In the genomic region with DNA sequence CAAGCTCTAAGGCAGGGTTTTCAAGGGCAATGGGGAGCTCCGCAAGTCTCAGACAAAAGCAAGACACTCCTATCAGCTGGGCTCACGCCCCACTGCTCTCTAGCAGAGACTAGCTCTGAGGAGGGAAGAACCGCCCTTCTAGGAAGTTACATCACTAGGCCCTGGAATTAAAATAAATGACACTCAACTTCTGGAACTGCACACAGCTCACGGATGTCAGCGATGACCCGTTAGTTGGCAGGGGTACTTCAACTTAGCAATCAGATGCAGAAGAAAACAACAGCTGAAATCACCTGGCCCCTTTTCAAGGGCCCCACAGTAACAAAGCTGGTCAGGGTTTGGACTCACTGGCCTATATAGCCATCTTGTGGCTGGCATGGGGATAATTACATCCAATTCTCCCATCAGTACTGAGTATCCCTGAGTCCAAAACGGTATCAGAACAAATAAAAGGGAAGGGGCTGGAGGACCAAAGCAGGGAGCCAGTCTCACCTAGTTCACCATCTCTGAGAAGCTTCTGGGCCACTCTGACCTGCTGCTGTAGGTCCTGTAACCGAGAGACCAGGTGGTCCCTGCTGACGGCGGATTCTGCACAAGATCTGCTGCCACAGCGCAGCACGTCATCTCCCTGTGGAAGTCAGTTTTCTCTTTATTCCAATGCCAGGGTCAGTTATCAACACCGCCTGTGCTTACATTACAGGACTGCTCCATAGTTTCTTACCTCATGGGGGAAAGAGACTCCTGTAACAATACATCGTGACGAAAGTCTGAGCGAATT, we compare ENCODE assay signal across 8 cellular contexts. TPM values are rescaled to one million over a fixed set of nuclear protein-coding genes. Genes with fewer than 3 reads are reported as not detected.
A peak's percentile ranks its signal among the peaks of the same experiment; 100 is the strongest.
DNase-seq lines count a peak whose midpoint lies in the region; ATAC-seq and TF ChIP-seq lines count a peak whose summit lies in the region.

No MANE protein-coding gene starts in this region.

- H3K36me3 ChIP-seq in DOHH2 (ENCODE audit: control insufficient read depth, low read length) (peaks cover 71% of the 10 kb centered on the region), psoas muscle (ENCODE audit: insufficient read depth in 1 of 2, low read depth in 1 of 2) (peaks cover 0 to 12% of the 10 kb centered on the region in 2 donors)

- ATAC-seq in Right ventricle myocardium superior (ENCODE audit: poor library complexity) (peak; percentile 69), psoas muscle (peak; percentile 84 to 85 (median 85)), HG03460 (IDR thresholded peaks at IDR 0.05; ENCODE audit: unreplicated experiment) (no peak), GM21576 (IDR thresholded peaks at IDR 0.05; ENCODE audit: unreplicated experiment) (no peak), GM21717 (IDR thresholded peaks at IDR 0.05; ENCODE audit: unreplicated experiment) (no peak)

- 32 to 38% (median 34%) methylated on average over 16 of the region's 16 CpGs for WGBS in psoas muscle, 3 donors

- TF ChIP-seq EP300 in Ishikawa (IDR thresholded peaks at IDR 0.05; ENCODE audit: borderline replicate concordance), result no peak

- H3K4me3 Mint-ChIP-seq in activated naive CD8-positive, alpha-beta T cell treated with anti-CD3 and anti-CD28 coated beads for 36 hours, result no peak overlapping the region

- peak; percentile 57 for TF ChIP-seq RAD21 in Ishikawa (IDR thresholded peaks at IDR 0.05; ENCODE audit: low read depth)

- peaks cover 11% of the 10 kb centered on the region for H3K79me2 ChIP-seq in DOHH2 (ENCODE audit: control insufficient read depth, low read length)

- intact Hi-C loops in Right ventricle myocardium superior (cut with DNase I), result loop anchor here (5.0 kb wide), 1 partner anchor 57 kb away; no protein-coding TSS in a partner anchor
- intact Hi-C loops in psoas muscle (cut with DNase I), result loop anchor here (1.0 to 10.0 kb wide), 5 partner anchors 64 to 115 kb away; no protein-coding TSS in a partner anchor

- H3K4me1 ChIP-seq in DOHH2 (ENCODE audit: control insufficient read depth, low read length) (peaks cover 46% of the 10 kb centered on the region), psoas muscle (peaks cover 72% of the 10 kb centered on the region)

- no peaks in the 10 kb centered on the region for H3K4me1 Mint-ChIP-seq in activated naive CD8-positive, alpha-beta T cell treated with anti-CD3 and anti-CD28 coated beads for 36 hours

- H4K20me1 ChIP-seq in DOHH2 (ENCODE audit: control insufficient read depth, insufficient read depth, low read depth, low read length), result no peaks in the 10 kb centered on the region

- peaks cover 12% of the 10 kb centered on the region for H3K36me3 Mint-ChIP-seq in activated naive CD8-positive, alpha-beta T cell treated with anti-CD3 and anti-CD28 coated beads for 36 hours

- H3K27ac Mint-ChIP-seq in activated naive CD8-positive, alpha-beta T cell treated with anti-CD3 and anti-CD28 coated beads for 36 hours, result peak overlapping the region; percentile 16

- TF ChIP-seq CTCF in DOHH2 (IDR thresholded peaks at IDR 0.05; ENCODE audit: low read depth, low read length, poor library complexity, severe bottlenecking) (peak; percentile 82), psoas muscle (IDR thresholded peaks at IDR 0.05) (peak; percentile 82)

- peak overlapping the region; percentile 84 for H3K27ac ChIP-seq in DOHH2 (ENCODE audit: low read depth, low read length)
- H3K27ac ChIP-seq in psoas muscle, result peak overlapping the region; percentile 99

- peak overlapping the region; percentile 61 for H3K4me2 ChIP-seq in DOHH2 (ENCODE audit: low read length)

- peaks cover 16% of the 10 kb centered on the region for H3F3A ChIP-seq in DOHH2 (ENCODE audit: control insufficient read depth, insufficient read depth)

- peak overlapping the region; percentile 43 for H3K4me3 ChIP-seq in DOHH2 (ENCODE audit: low read length)
- H3K4me3 ChIP-seq in psoas muscle, result peak overlapping the region; percentile 58

- H3K27me3 ChIP-seq in DOHH2 (ENCODE audit: control insufficient read depth, low read length) (no peaks in the 10 kb centered on the region), psoas muscle (ENCODE audit: insufficient read depth in 3 of 3, low read length in 2 of 3) (no peaks in the 10 kb centered on the region)

- no peaks in the 10 kb centered on the region for H3K9me2 ChIP-seq in DOHH2 (replicated peaks; ENCODE audit: control insufficient read depth, low read length)

- no peaks in the 10 kb centered on the region for H3K9me3 ChIP-seq in DOHH2 (ENCODE audit: control insufficient read depth, insufficient read depth, low read length)
- no peaks in the 10 kb centered on the region for H3K9me3 ChIP-seq in psoas muscle

- H3K9me3 Mint-ChIP-seq in activated naive CD8-positive, alpha-beta T cell treated with anti-CD3 and anti-CD28 coated beads for 36 hours, result no peaks in the 10 kb centered on the region

- DNase-seq in activated naive CD8-positive, alpha-beta T cell treated with anti-CD3 and anti-CD28 coated beads for 36 hours, result no peak
- peak; percentile 86 for DNase-seq in Right ventricle myocardium superior
- peak; percentile 87 to 93 for DNase-seq in psoas muscle

- no peaks in the 10 kb centered on the region for H3K27me3 Mint-ChIP-seq in activated naive CD8-positive, alpha-beta T cell treated with anti-CD3 and anti-CD28 coated beads for 36 hours

TF ChIP-seq in Ishikawa, 13 proteins besides CTCF, POLR2A, EP300 and RAD21:
- TF ChIP-seq MAX (IDR thresholded peaks at IDR 0.05) (no peak), TEAD4 (IDR thresholded peaks at IDR 0.05) (peak; percentile 55), YY1 (IDR thresholded peaks at IDR 0.05; ENCODE audit: low read depth) (no peak), TAF1 (IDR thresholded peaks at IDR 0.05; ENCODE audit: low read depth) (no peak), USF1 (IDR thresholded peaks at IDR 0.05) (no peak)

RNA-seq across cellular contexts. Expression of gene SERPINF1, which starts 22.2 kb away (rescaled TPM):
- 1 to 10 TPM; 1.8 to 4.4 TPM for total RNA-seq in activated naive CD8-positive, alpha-beta T cell treated with anti-CD3 and anti-CD28 coated beads for 36 hours
- total RNA-seq in Right ventricle myocardium superior, result 131 TPM
- total RNA-seq in psoas muscle, result 100 to 1,000 TPM; 300 to 485 (median 454) TPM
- 100 to 1,000 TPM; 236 to 500 (median 365) TPM for polyA plus RNA-seq in psoas muscle

RNA-seq across cellular contexts. Expression of gene SERPINF2, which starts 41.4 kb away (rescaled TPM):
- under 1 TPM; 0.08 to 0.12 TPM for total RNA-seq in activated naive CD8-positive, alpha-beta T cell treated with anti-CD3 and anti-CD28 coated beads for 36 hours
- 0.32 TPM for total RNA-seq in Right ventricle myocardium superior
- 1 to 10 TPM in 2 of 4 donors, under 1 TPM in 2; 0.74 to 4.0 (median 2.2) TPM for total RNA-seq in psoas muscle
- 1 to 10 TPM; 2.4 to 3.9 (median 3.7) TPM for polyA plus RNA-seq in psoas muscle

RNA-seq across cellular contexts. Expression of gene SMYD4, which starts 45.7 kb away (rescaled TPM):
- 10 to 100 TPM; 20.0 to 21.0 TPM for total RNA-seq in activated naive CD8-positive, alpha-beta T cell treated with anti-CD3 and anti-CD28 coated beads for 36 hours
- total RNA-seq in Right ventricle myocardium superior (8.6 TPM), psoas muscle (10 to 100 TPM in 2 of 4 donors, 1 to 10 TPM in 2; 8.8 to 18.0 (median 12.7) TPM)
- 10 to 100 TPM in 1 of 3 donors, 1 to 10 TPM in 2; 8.0 to 22.4 (median 8.4) TPM for polyA plus RNA-seq in psoas muscle

RNA-seq across cellular contexts. Expression of gene RPA1, which starts 45.8 kb away (rescaled TPM):
- 100 to 1,000 TPM; 207 to 217 TPM for total RNA-seq in activated naive CD8-positive, alpha-beta T cell treated with anti-CD3 and anti-CD28 coated beads for 36 hours
- total RNA-seq in Right ventricle myocardium superior (54.0 TPM), psoas muscle (10 to 100 TPM; 52.6 to 82.1 (median 75.2) TPM)
- polyA plus RNA-seq in psoas muscle, result 10 to 100 TPM; 22.1 to 49.8 (median 22.7) TPM

RNA-seq across cellular contexts. Expression of gene WDR81, which starts 59.5 kb away (rescaled TPM):
- 10 to 100 TPM; 15.2 to 15.5 TPM for total RNA-seq in activated naive CD8-positive, alpha-beta T cell treated with anti-CD3 and anti-CD28 coated beads for 36 hours
- 8.5 TPM for total RNA-seq in Right ventricle myocardium superior
- 10 to 100 TPM; 15.1 to 23.7 (median 20.8) TPM for total RNA-seq in psoas muscle
- polyA plus RNA-seq in psoas muscle, result 10 to 100 TPM; 18.1 to 27.9 (median 18.5) TPM

Comparison
In these comparisons a context has a peak if more than half of its experiments do, and no peak if none do; other contexts are left out.
1. ATAC-seq: peak in Right ventricle myocardium superior (single experiment) and psoas muscle (4 of 4); none in HG03460 (single experiment), GM21576 (single experiment) and GM21717 (single experiment).
2. RNA of gene SERPINF1, which starts 22.2 kb away (total RNA-seq): 300 to 485 TPM in psoas muscle and 131 TPM in Right ventricle myocardium superior (single experiment); 1.8 to 4.4 TPM in activated naive CD8-positive, alpha-beta T cell treated with anti-CD3 and anti-CD28 coated beads for 36 hours; every median in the first group is over 10 times any median in the second.